In the genomic region with DNA sequence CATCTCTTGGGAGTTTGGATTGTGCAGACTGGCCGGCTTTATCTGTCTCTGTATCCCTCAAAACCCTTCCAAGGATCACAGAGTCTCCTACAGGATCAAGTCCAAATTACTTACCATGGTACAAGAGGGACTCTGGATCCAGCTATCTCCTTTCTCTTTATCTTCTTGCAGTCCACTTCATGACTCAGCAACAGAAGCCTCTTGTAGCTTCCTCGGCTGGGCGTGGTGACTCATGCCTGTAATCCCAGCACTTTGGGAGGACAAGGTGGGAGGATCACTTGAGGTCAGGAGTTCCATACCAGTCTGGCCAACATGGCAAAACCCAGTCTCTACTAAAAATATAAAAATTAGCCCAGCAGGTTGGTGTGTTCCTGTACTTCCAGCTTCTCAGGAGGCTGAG, we compare ENCODE assay signal across 1 cellular context.
TF ChIP-seq lines count a peak whose summit lies in the region.

No MANE protein-coding gene starts in this region.

TF ChIP-seq in SK-N-SH treated with all-trans-retinoic acid at 6 μM for 48 hours, 23 proteins besides CTCF, POLR2A, EP300 and RAD21 (continued from another document):
- TF ChIP-seq, protein P1, sequence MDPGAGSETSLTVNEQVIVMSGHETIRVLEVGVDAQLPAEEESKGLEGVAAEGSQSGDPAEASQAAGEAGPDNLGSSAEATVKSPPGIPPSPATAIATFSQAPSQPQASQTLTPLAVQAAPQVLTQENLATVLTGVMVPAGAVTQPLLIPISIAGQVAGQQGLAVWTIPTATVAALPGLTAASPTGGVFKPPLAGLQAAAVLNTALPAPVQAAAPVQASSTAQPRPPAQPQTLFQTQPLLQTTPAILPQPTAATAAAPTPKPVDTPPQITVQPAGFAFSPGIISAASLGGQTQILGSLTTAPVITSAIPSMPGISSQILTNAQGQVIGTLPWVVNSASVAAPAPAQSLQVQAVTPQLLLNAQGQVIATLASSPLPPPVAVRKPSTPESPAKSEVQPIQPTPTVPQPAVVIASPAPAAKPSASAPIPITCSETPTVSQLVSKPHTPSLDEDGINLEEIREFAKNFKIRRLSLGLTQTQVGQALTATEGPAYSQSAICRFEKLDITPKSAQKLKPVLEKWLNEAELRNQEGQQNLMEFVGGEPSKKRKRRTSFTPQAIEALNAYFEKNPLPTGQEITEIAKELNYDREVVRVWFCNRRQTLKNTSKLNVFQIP (CRISPR knock-in tag; IDR thresholded peaks at IDR 0.05; ENCODE audit: borderline replicate concordance, low read depth) = no peak
- TF ChIP-seq, protein P2, sequence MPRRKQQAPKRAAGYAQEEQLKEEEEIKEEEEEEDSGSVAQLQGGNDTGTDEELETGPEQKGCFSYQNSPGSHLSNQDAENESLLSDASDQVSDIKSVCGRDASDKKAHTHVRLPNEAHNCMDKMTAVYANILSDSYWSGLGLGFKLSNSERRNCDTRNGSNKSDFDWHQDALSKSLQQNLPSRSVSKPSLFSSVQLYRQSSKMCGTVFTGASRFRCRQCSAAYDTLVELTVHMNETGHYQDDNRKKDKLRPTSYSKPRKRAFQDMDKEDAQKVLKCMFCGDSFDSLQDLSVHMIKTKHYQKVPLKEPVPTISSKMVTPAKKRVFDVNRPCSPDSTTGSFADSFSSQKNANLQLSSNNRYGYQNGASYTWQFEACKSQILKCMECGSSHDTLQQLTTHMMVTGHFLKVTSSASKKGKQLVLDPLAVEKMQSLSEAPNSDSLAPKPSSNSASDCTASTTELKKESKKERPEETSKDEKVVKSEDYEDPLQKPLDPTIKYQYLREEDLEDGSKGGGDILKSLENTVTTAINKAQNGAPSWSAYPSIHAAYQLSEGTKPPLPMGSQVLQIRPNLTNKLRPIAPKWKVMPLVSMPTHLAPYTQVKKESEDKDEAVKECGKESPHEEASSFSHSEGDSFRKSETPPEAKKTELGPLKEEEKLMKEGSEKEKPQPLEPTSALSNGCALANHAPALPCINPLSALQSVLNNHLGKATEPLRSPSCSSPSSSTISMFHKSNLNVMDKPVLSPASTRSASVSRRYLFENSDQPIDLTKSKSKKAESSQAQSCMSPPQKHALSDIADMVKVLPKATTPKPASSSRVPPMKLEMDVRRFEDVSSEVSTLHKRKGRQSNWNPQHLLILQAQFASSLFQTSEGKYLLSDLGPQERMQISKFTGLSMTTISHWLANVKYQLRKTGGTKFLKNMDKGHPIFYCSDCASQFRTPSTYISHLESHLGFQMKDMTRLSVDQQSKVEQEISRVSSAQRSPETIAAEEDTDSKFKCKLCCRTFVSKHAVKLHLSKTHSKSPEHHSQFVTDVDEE (CRISPR knock-in tag; IDR thresholded peaks at IDR 0.05) = no peak
